1 cellular context compared by ENCODE assay signal in genomic region chr9:113934826-113935676, GRCh38.
TF ChIP-seq lines count a peak whose summit lies in the region.

No MANE protein-coding gene starts in this region.

TF ChIP-seq in H1, 55 proteins besides CTCF, POLR2A, EP300 and RAD21:
- TF ChIP-seq SP2 (IDR thresholded peaks at IDR 0.05; ENCODE audit: low read length) (no peak), GABPA (IDR thresholded peaks at IDR 0.05; ENCODE audit: borderline replicate concordance, insufficient read depth, low read length) (no peak), EGR1 (IDR thresholded peaks at IDR 0.05; ENCODE audit: borderline replicate concordance, low read depth, low read length) (no peak), SRF (IDR thresholded peaks at IDR 0.05; ENCODE audit: low read depth, low read length) (no peak), CEBPB (IDR thresholded peaks at IDR 0.05; ENCODE audit: low read depth, low read length) (no peak), BCL11A (IDR thresholded peaks at IDR 0.05; ENCODE audit: low read depth in 2 of 2, low read length in 2 of 2) (no peak), ZNF274 (IDR thresholded peaks at IDR 0.05; ENCODE audit: borderline replicate concordance, extremely low read depth, low read length) (no peak)
